34 cellular contexts compared by ENCODE assay signal in the genomic region with DNA sequence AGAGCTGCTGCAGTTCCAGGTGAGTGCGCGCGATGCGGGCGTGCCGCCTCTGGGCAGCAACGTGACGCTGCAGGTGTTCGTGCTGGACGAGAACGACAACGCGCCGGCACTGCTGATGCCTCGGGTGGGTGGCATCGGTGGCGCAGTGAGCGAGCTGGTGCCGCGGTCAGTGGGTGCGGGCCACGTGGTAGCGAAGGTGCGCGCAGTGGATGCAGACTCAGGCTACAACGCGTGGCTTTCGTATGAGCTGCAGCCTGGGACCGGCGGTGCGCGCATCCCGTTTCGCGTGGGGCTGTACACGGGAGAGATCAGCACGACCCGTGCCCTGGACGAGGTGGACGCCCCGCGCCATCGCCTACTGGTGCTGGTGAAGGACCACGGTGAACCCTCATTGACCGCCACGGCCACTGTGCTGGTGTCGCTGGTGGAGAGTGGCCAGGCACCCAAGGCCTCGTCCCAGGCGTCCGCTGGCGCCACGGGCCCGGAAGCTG. TPM values are rescaled to one million over a fixed set of nuclear protein-coding genes. Genes with fewer than 3 reads are reported as not detected.
"Had no signal": no experiment of that assay in that cellular context is flagged by ENCODE, and none has a peak within 500 bp of the region (broad histone marks: within the 10 kb centered on the region; RNA-seq: fewer than 3 reads in every experiment).

No MANE protein-coding gene starts in this region.

- H3K27ac Mint-ChIP-seq: activated CD4-positive, alpha-beta T cell treated with anti-CD3 and anti-CD28 coated beads, Interleukin-2, amount 10 ng/mL, durations not matched to agents 24 days and 14 days; activated CD8-positive, alpha-beta T cell treated with anti-CD3 and anti-CD28 coated beads for 36 hours; activated naive CD8-positive, alpha-beta T cell treated with anti-CD3 and anti-CD28 coated beads for 36 hours; activated T-cell treated with anti-CD3 and anti-CD28 coated beads, Interleukin-2, amount 50 U/mL, for 72 hours; activated T-helper 17 cell treated with anti-CD3 and anti-CD28 coated beads, Interleukin-2, amount 50 U/mL, for 72 hours had no signal

- ATAC-seq: activated CD8-positive, alpha-beta T cell treated with anti-CD3 and anti-CD28 coated beads for 36 hours; activated T-cell treated with anti-CD3 and anti-CD28 coated beads, Interleukin-2, amount 50 U/mL, for 72 hours; activated T-helper 17 cell treated with anti-CD3 and anti-CD28 coated beads, Interleukin-2, amount 50 U/mL, for 72 hours; PC-3; Right ventricle myocardium inferior had no signal

- H3K4me3 ChIP-seq: cardiac muscle cell, Peyer's patch had no signal

- H3K4me1 ChIP-seq: ascending aorta, Peyer's patch had no signal

- H3K27me3 Mint-ChIP-seq: activated CD4-positive, alpha-beta T cell treated with anti-CD3 and anti-CD28 coated beads, Interleukin-2, amount 10 ng/mL, durations not matched to agents 24 days and 14 days had no signal

- H3K27me3 ChIP-seq: ascending aorta, cardiac muscle cell, Peyer's patch had no signal

- H3K4me2 ChIP-seq: KMS-11 had no signal

- DNase-seq: activated CD4-positive, alpha-beta T cell treated with anti-CD3 and anti-CD28 coated beads, Interleukin-2, amount 10 ng/mL, durations not matched to agents 24 days and 14 days; activated CD4-positive, alpha-beta T cell treated with anti-CD3 and anti-CD28 coated beads, Interleukin-2, amount 50 U/mL, for 4 hours; activated CD4-positive, CD25-positive, alpha-beta regulatory T cell; activated CD8-positive, alpha-beta T cell treated with anti-CD3 and anti-CD28 coated beads for 36 hours; activated effector memory CD4-positive, alpha-beta T cell treated with anti-CD3 and anti-CD28 coated beads, Interleukin-2, amount 50 U/mL, for 16 hours; activated naive CD4-positive, alpha-beta T cell; activated naive CD8-positive, alpha-beta T cell treated with anti-CD3 and anti-CD28 coated beads for 36 hours; activated T-cell treated with anti-CD3 and anti-CD28 coated beads, Interleukin-2, amount 50 U/mL, for 1 hour; activated T-cell treated with anti-CD3 and anti-CD28 coated beads, Interleukin-2, amount 50 U/mL, for 72 hours; amniotic stem cell; MM.1S; MV-4-11; NCI-H1092; NCI-H1436 treated with DMSO at 0.1 percent for 48 hours; NCI-H1694 treated with DMSO at 0.1 percent for 48 hours; NCI-H2029; NCI-H345; NCI-H524 treated with DMSO at 0.1 percent for 48 hours; PC-3; Peyer's patch; RPMI8226; SW 1271; T-helper 1 cell; T1000; WERI-Rb-1 had no signal

- H3K36me3 ChIP-seq: ascending aorta, Peyer's patch had no signal

- H3K9ac ChIP-seq: KMS-11 had no signal

- H3K4me3 Mint-ChIP-seq: activated CD4-positive, alpha-beta T cell treated with anti-CD3 and anti-CD28 coated beads, Interleukin-2, amount 10 ng/mL, durations not matched to agents 24 days and 14 days; activated CD8-positive, alpha-beta T cell treated with anti-CD3 and anti-CD28 coated beads for 36 hours; activated naive CD8-positive, alpha-beta T cell treated with anti-CD3 and anti-CD28 coated beads for 36 hours; activated T-cell treated with anti-CD3 and anti-CD28 coated beads, Interleukin-2, amount 50 U/mL, for 72 hours; activated T-helper 17 cell treated with anti-CD3 and anti-CD28 coated beads, Interleukin-2, amount 50 U/mL, for 72 hours had no signal

- H3K27ac ChIP-seq: ascending aorta, cardiac muscle cell, KMS-11, Peyer's patch, WERI-Rb-1 had no signal

- H3K4me1 Mint-ChIP-seq: activated CD4-positive, alpha-beta T cell treated with anti-CD3 and anti-CD28 coated beads, Interleukin-2, amount 10 ng/mL, durations not matched to agents 24 days and 14 days; activated naive CD8-positive, alpha-beta T cell treated with anti-CD3 and anti-CD28 coated beads for 36 hours; activated T-helper 17 cell treated with anti-CD3 and anti-CD28 coated beads, Interleukin-2, amount 50 U/mL, for 72 hours had no signal

RNA-seq across cellular contexts. Expression of a gene that starts 2.0 kb away (rescaled TPM):
- total RNA-seq: activated CD4-positive, alpha-beta T cell treated with anti-CD3 and anti-CD28 coated beads, Interleukin-2, amount 10 ng/mL, durations not matched to agents 24 days and 14 days; activated CD8-positive, alpha-beta memory T cell treated with anti-CD3 and anti-CD28 coated beads for 36 hours; activated CD8-positive, alpha-beta T cell treated with anti-CD3 and anti-CD28 coated beads for 36 hours; activated naive CD8-positive, alpha-beta T cell treated with anti-CD3 and anti-CD28 coated beads for 36 hours; activated T-cell treated with anti-CD3 and anti-CD28 coated beads, Interleukin-2, amount 50 U/mL, for 72 hours; activated T-helper 17 cell treated with anti-CD3 and anti-CD28 coated beads, Interleukin-2, amount 50 U/mL, for 72 hours; ascending aorta; NCI-H460; PC-3; T-helper 2 cell treated with Interferon-gamma antibody and Interleukin-4, amounts not matched to agents 100 ng/mL and 5 ng/mL, for 36 hours had no signal

RNA-seq across cellular contexts. Expression of a gene that starts 4.0 kb away (rescaled TPM):
- total RNA-seq: activated CD4-positive, alpha-beta T cell treated with anti-CD3 and anti-CD28 coated beads, Interleukin-2, amount 10 ng/mL, durations not matched to agents 24 days and 14 days; activated CD8-positive, alpha-beta memory T cell treated with anti-CD3 and anti-CD28 coated beads for 36 hours; activated CD8-positive, alpha-beta T cell treated with anti-CD3 and anti-CD28 coated beads for 36 hours; activated naive CD8-positive, alpha-beta T cell treated with anti-CD3 and anti-CD28 coated beads for 36 hours; activated T-cell treated with anti-CD3 and anti-CD28 coated beads, Interleukin-2, amount 50 U/mL, for 72 hours; activated T-helper 17 cell treated with anti-CD3 and anti-CD28 coated beads, Interleukin-2, amount 50 U/mL, for 72 hours; ascending aorta; NCI-H460; T-helper 2 cell treated with Interferon-gamma antibody and Interleukin-4, amounts not matched to agents 100 ng/mL and 5 ng/mL, for 36 hours had no signal

RNA-seq across cellular contexts. Expression of a gene that starts 8.2 kb away (rescaled TPM):
- total RNA-seq: activated CD4-positive, alpha-beta T cell treated with anti-CD3 and anti-CD28 coated beads, Interleukin-2, amount 10 ng/mL, durations not matched to agents 24 days and 14 days; activated CD8-positive, alpha-beta memory T cell treated with anti-CD3 and anti-CD28 coated beads for 36 hours; activated CD8-positive, alpha-beta T cell treated with anti-CD3 and anti-CD28 coated beads for 36 hours; activated naive CD8-positive, alpha-beta T cell treated with anti-CD3 and anti-CD28 coated beads for 36 hours; activated T-cell treated with anti-CD3 and anti-CD28 coated beads, Interleukin-2, amount 50 U/mL, for 72 hours; activated T-helper 17 cell treated with anti-CD3 and anti-CD28 coated beads, Interleukin-2, amount 50 U/mL, for 72 hours; ascending aorta; LHCN-M2; NCI-H460; PC-3; Peyer's patch; Right ventricle myocardium inferior; T-helper 2 cell treated with Interferon-gamma antibody and Interleukin-4, amounts not matched to agents 100 ng/mL and 5 ng/mL, for 36 hours had no signal

RNA-seq across cellular contexts. Expression of a gene that starts 16.9 kb away (rescaled TPM):
- total RNA-seq: activated CD4-positive, alpha-beta T cell treated with anti-CD3 and anti-CD28 coated beads, Interleukin-2, amount 10 ng/mL, durations not matched to agents 24 days and 14 days; activated CD8-positive, alpha-beta memory T cell treated with anti-CD3 and anti-CD28 coated beads for 36 hours; activated CD8-positive, alpha-beta T cell treated with anti-CD3 and anti-CD28 coated beads for 36 hours; activated naive CD8-positive, alpha-beta T cell treated with anti-CD3 and anti-CD28 coated beads for 36 hours; activated T-cell treated with anti-CD3 and anti-CD28 coated beads, Interleukin-2, amount 50 U/mL, for 72 hours; activated T-helper 17 cell treated with anti-CD3 and anti-CD28 coated beads, Interleukin-2, amount 50 U/mL, for 72 hours; ascending aorta; cardiac muscle cell; PC-3; Peyer's patch; Right ventricle myocardium inferior; T-helper 2 cell treated with Interferon-gamma antibody and Interleukin-4, amounts not matched to agents 100 ng/mL and 5 ng/mL, for 36 hours had no signal

RNA-seq across cellular contexts. Expression of a gene that starts 18.6 kb away (rescaled TPM):
- total RNA-seq: activated CD4-positive, alpha-beta T cell treated with anti-CD3 and anti-CD28 coated beads, Interleukin-2, amount 10 ng/mL, durations not matched to agents 24 days and 14 days; activated CD8-positive, alpha-beta memory T cell treated with anti-CD3 and anti-CD28 coated beads for 36 hours; activated CD8-positive, alpha-beta T cell treated with anti-CD3 and anti-CD28 coated beads for 36 hours; activated naive CD8-positive, alpha-beta T cell treated with anti-CD3 and anti-CD28 coated beads for 36 hours; activated T-cell treated with anti-CD3 and anti-CD28 coated beads, Interleukin-2, amount 50 U/mL, for 72 hours; activated T-helper 17 cell treated with anti-CD3 and anti-CD28 coated beads, Interleukin-2, amount 50 U/mL, for 72 hours; ascending aorta; LHCN-M2; NCI-H460; T-helper 2 cell treated with Interferon-gamma antibody and Interleukin-4, amounts not matched to agents 100 ng/mL and 5 ng/mL, for 36 hours had no signal
